In genomic region chr20:14984768-14985622, GRCh38 we compare ENCODE assay signal across 1 cellular context.
TF ChIP-seq lines count a peak whose summit lies in the region.

No MANE protein-coding gene starts in this region.

TF ChIP-seq in HepG2, 621 proteins besides CTCF, POLR2A, EP300 and RAD21 (continued from another document and continues in another):
- TF ChIP-seq ZBTB40 (IDR thresholded peaks at IDR 0.05), result no peak
- peak; percentile 77; the same call in 1 of the 2 replicates for TF ChIP-seq ZBTB40 (CRISPR knock-in tag; IDR thresholded peaks at IDR 0.05)
- TF ChIP-seq GLI4 (CRISPR knock-in tag; IDR thresholded peaks at IDR 0.05; ENCODE audit: borderline replicate concordance), result no peak
- TF ChIP-seq, protein P1, sequence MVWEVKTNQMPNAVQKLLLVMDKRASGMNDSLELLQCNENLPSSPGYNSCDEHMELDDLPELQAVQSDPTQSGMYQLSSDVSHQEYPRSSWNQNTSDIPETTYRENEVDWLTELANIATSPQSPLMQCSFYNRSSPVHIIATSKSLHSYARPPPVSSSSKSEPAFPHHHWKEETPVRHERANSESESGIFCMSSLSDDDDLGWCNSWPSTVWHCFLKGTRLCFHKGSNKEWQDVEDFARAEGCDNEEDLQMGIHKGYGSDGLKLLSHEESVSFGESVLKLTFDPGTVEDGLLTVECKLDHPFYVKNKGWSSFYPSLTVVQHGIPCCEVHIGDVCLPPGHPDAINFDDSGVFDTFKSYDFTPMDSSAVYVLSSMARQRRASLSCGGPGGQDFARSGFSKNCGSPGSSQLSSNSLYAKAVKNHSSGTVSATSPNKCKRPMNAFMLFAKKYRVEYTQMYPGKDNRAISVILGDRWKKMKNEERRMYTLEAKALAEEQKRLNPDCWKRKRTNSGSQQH (CRISPR knock-in tag; IDR thresholded peaks at IDR 0.05; ENCODE audit: low read depth), result peak; percentile 91
- TF ChIP-seq TARDBP (CRISPR knock-in tag; IDR thresholded peaks at IDR 0.05), result peak; percentile 97
- no peak for TF ChIP-seq NFE2 (CRISPR knock-in tag; IDR thresholded peaks at IDR 0.05)
- no peak for TF ChIP-seq ZFP36L1 (CRISPR knock-in tag; IDR thresholded peaks at IDR 0.05)
- TF ChIP-seq SMC3 (IDR thresholded peaks at IDR 0.05; ENCODE audit: low read length), result peak; percentile 30; the same call in 1 of the 2 replicates
- TF ChIP-seq NONO (IDR thresholded peaks at IDR 0.05), result no peak
- TF ChIP-seq NONO (CRISPR knock-in tag; conservative IDR thresholded peaks at IDR 0.05), result peak; percentile 84; the same call in 1 of the 2 replicates
- TF ChIP-seq TOPORS (CRISPR knock-in tag; IDR thresholded peaks at IDR 0.05), result peak; percentile 38; the same call in 1 of the 2 replicates
- TF ChIP-seq PTBP1 (IDR thresholded peaks at IDR 0.05; ENCODE audit: low read depth, low read length, poor library complexity, severe bottlenecking), result no peak
- 0 out of 2 replicates have a peak, but pooled peaks have one; percentile 22 for TF ChIP-seq ZNF329 (CRISPR knock-in tag; IDR thresholded peaks at IDR 0.05; ENCODE audit: low read depth)
- no peak for TF ChIP-seq TEAD2 (CRISPR knock-in tag; IDR thresholded peaks at IDR 0.05)
- no peak for TF ChIP-seq JARID2 (CRISPR knock-in tag; IDR thresholded peaks at IDR 0.05; ENCODE audit: insufficient replicate concordance)
- no peak for TF ChIP-seq ZNF572 (CRISPR knock-in tag; IDR thresholded peaks at IDR 0.05)
- TF ChIP-seq, protein P2, sequence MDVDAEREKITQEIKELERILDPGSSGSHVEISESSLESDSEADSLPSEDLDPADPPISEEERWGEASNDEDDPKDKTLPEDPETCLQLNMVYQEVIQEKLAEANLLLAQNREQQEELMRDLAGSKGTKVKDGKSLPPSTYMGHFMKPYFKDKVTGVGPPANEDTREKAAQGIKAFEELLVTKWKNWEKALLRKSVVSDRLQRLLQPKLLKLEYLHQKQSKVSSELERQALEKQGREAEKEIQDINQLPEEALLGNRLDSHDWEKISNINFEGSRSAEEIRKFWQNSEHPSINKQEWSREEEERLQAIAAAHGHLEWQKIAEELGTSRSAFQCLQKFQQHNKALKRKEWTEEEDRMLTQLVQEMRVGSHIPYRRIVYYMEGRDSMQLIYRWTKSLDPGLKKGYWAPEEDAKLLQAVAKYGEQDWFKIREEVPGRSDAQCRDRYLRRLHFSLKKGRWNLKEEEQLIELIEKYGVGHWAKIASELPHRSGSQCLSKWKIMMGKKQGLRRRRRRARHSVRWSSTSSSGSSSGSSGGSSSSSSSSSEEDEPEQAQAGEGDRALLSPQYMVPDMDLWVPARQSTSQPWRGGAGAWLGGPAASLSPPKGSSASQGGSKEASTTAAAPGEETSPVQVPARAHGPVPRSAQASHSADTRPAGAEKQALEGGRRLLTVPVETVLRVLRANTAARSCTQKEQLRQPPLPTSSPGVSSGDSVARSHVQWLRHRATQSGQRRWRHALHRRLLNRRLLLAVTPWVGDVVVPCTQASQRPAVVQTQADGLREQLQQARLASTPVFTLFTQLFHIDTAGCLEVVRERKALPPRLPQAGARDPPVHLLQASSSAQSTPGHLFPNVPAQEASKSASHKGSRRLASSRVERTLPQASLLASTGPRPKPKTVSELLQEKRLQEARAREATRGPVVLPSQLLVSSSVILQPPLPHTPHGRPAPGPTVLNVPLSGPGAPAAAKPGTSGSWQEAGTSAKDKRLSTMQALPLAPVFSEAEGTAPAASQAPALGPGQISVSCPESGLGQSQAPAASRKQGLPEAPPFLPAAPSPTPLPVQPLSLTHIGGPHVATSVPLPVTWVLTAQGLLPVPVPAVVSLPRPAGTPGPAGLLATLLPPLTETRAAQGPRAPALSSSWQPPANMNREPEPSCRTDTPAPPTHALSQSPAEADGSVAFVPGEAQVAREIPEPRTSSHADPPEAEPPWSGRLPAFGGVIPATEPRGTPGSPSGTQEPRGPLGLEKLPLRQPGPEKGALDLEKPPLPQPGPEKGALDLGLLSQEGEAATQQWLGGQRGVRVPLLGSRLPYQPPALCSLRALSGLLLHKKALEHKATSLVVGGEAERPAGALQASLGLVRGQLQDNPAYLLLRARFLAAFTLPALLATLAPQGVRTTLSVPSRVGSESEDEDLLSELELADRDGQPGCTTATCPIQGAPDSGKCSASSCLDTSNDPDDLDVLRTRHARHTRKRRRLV (CRISPR knock-in tag; IDR thresholded peaks at IDR 0.05), result 0 out of 2 replicates have a peak, but pooled peaks have one; percentile 53
- TF ChIP-seq ZMYM4 (CRISPR knock-in tag; IDR thresholded peaks at IDR 0.05), result peak; percentile 99
- peak; percentile 83 for TF ChIP-seq TBX3 (IDR thresholded peaks at IDR 0.05; ENCODE audit: borderline replicate concordance)
- TF ChIP-seq NR1H2 (CRISPR knock-in tag; IDR thresholded peaks at IDR 0.05; ENCODE audit: borderline replicate concordance, low read depth), result no peak
- TF ChIP-seq SIN3B (IDR thresholded peaks at IDR 0.05; ENCODE audit: low read length), result no peak
- TF ChIP-seq HOXA5 (CRISPR knock-in tag; IDR thresholded peaks at IDR 0.05), result peak; percentile 85
- peak; percentile 35; the same call in 1 of the 2 replicates for TF ChIP-seq ZFP82 (CRISPR knock-in tag; IDR thresholded peaks at IDR 0.05; ENCODE audit: borderline replicate concordance)
- TF ChIP-seq ZC3H4 (CRISPR knock-in tag; IDR thresholded peaks at IDR 0.05; ENCODE audit: borderline replicate concordance), result peak; percentile 40; the same call in 1 of the 2 replicates
- TF ChIP-seq ZNF777 (CRISPR knock-in tag; IDR thresholded peaks at IDR 0.05), result no peak
- TF ChIP-seq ZKSCAN1 (IDR thresholded peaks at IDR 0.05; ENCODE audit: low read length), result no peak
- TF ChIP-seq MAX (IDR thresholded peaks at IDR 0.05), result no peak; the same call in none of the 2 replicates
- peak; percentile 77 for TF ChIP-seq RBFOX2 (IDR thresholded peaks at IDR 0.05; ENCODE audit: low read depth, low read length)
- TF ChIP-seq, protein P3, sequence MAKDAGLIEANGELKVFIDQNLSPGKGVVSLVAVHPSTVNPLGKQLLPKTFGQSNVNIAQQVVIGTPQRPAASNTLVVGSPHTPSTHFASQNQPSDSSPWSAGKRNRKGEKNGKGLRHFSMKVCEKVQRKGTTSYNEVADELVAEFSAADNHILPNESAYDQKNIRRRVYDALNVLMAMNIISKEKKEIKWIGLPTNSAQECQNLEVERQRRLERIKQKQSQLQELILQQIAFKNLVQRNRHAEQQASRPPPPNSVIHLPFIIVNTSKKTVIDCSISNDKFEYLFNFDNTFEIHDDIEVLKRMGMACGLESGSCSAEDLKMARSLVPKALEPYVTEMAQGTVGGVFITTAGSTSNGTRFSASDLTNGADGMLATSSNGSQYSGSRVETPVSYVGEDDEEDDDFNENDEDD (CRISPR knock-in tag; IDR thresholded peaks at IDR 0.05; ENCODE audit: borderline replicate concordance), result peak; percentile 31; the same call in 1 of the 2 replicates
- peak; percentile 98 for TF ChIP-seq IRF2 (CRISPR knock-in tag; IDR thresholded peaks at IDR 0.05)
- peak; percentile 83 for TF ChIP-seq CBX1 (IDR thresholded peaks at IDR 0.05; ENCODE audit: low read depth)
- peak; percentile 98 for TF ChIP-seq TBX2 (CRISPR knock-in tag; IDR thresholded peaks at IDR 0.05; ENCODE audit: borderline replicate concordance)
- TF ChIP-seq ZNF7 (CRISPR knock-in tag; IDR thresholded peaks at IDR 0.05), result peak; percentile 98
- peak; percentile 95 for TF ChIP-seq ZKSCAN8 (CRISPR knock-in tag; IDR thresholded peaks at IDR 0.05; ENCODE audit: borderline replicate concordance)
- no peak for TF ChIP-seq FIP1L1 (IDR thresholded peaks at IDR 0.05; ENCODE audit: borderline replicate concordance, insufficient read depth, low read depth, low read length)
- TF ChIP-seq RORA (CRISPR knock-in tag; IDR thresholded peaks at IDR 0.05), result peak; percentile 63; the same call in 1 of the 2 replicates
- TF ChIP-seq, protein P4, sequence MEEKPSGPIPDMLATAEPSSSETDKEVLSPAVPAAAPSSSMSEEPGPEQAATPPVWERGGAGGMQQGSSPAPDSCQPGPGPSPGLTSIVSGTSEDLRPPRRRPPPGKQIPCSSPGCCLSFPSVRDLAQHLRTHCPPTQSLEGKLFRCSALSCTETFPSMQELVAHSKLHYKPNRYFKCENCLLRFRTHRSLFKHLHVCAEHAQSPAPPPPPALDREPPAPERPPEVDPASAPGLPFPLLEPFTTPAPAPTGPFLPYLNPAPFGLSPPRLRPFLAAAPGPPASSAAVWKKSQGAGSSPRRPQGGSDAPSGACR (CRISPR knock-in tag; IDR thresholded peaks at IDR 0.05), result peak; percentile 87; the same call in 1 of the 2 replicates
- peak; percentile 90 for TF ChIP-seq BCL6 (CRISPR knock-in tag; IDR thresholded peaks at IDR 0.05)
- 0 out of 2 replicates have a peak, but pooled peaks have one; percentile 30 for TF ChIP-seq ZNF879 (CRISPR knock-in tag; IDR thresholded peaks at IDR 0.05)
- TF ChIP-seq PRDM15 (CRISPR knock-in tag; IDR thresholded peaks at IDR 0.05), result no peak
- TF ChIP-seq ZBTB3 (CRISPR knock-in tag; IDR thresholded peaks at IDR 0.05; ENCODE audit: borderline replicate concordance, low read depth), result peak; percentile 60; the same call in 1 of the 2 replicates
- peak; percentile 26; the same call in 1 of the 2 replicates for TF ChIP-seq CHD2 (IDR thresholded peaks at IDR 0.05; ENCODE audit: low read depth, low read length)
- TF ChIP-seq TRIM24 (CRISPR knock-in tag; IDR thresholded peaks at IDR 0.05), result peak; percentile 77
